Comparison of ENCODE assay signal across 14 cellular contexts in the genomic region with DNA sequence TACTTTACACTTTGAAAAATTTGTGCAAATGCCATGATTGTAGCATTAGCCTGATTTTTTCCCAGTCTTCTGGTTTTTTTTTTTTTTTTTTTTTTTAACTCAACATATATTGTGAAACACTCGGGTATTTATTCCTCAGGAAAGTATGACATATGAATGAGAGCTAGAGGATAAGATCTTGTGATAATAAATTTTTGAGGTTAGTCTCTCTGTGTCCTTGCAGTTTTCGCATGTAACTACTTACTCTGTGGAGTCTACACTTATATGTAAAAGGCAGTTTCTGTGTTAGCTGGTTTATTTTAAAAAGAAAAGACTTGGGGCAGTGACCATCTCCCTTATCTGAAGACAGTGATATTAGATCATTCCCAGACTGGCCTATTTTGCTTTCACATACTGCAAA.
DNase-seq lines count a peak whose midpoint lies in the region; TF ChIP-seq lines count a peak whose summit lies in the region.
"Had no signal": no experiment of that assay in that cellular context is flagged by ENCODE, and none has a peak within 500 bp of the region (broad histone marks: within the 10 kb centered on the region; RNA-seq: fewer than 3 reads in every experiment).

No MANE protein-coding gene starts in this region.

- no peaks in the 10 kb centered on the region for H3K4me1 ChIP-seq in OCI-LY7 (ENCODE audit: insufficient read depth, low read length, poor library complexity, severe bottlenecking)
- H3K4me1 ChIP-seq in smooth muscle cell (ENCODE audit: low read depth) = peaks cover 3% of the 10 kb centered on the region
- no peaks in the 10 kb centered on the region; the same call in 1 of the 2 replicates for H3K4me1 ChIP-seq in BE2C
- H3K4me1 ChIP-seq: Caco-2 had no signal

- H3K27me3 Mint-ChIP-seq in osteocyte (ENCODE audit: unreplicated experiment) = no peaks in the 10 kb centered on the region
- H3K27me3 Mint-ChIP-seq: CD4-positive, alpha-beta T cell had no signal

- no peak overlapping the region for H3K4me2 ChIP-seq in OCI-LY7 (ENCODE audit: low read length)
- peak overlapping the region; percentile 33 for H3K4me2 ChIP-seq in smooth muscle cell

- H3K9me3 ChIP-seq in OCI-LY7 (ENCODE audit: low read length) = no peaks in the 10 kb centered on the region
- no peaks in the 10 kb centered on the region for H3K9me3 ChIP-seq in smooth muscle cell (replicated peaks; ENCODE audit: low read depth)
- H3K9me3 ChIP-seq in BE2C = no peaks in the 10 kb centered on the region
- H3K9me3 ChIP-seq: Caco-2 had no signal

- no peak overlapping the region for H3K4me3 Mint-ChIP-seq in osteocyte (ENCODE audit: unreplicated experiment)
- H3K4me3 Mint-ChIP-seq: CD4-positive, alpha-beta T cell; H9 had no signal

- peaks cover 22% of the 10 kb centered on the region for H3K9me3 Mint-ChIP-seq in osteocyte (ENCODE audit: unreplicated experiment)
- H3K9me3 Mint-ChIP-seq: H9 had no signal

- H2AFZ ChIP-seq in OCI-LY7 (ENCODE audit: low read length) = peak overlapping the region; percentile 24; the same call in 1 of the 2 replicates
- no peak overlapping the region for H2AFZ ChIP-seq in smooth muscle cell (ENCODE audit: low read depth)

- no peaks in the 10 kb centered on the region for H3F3A ChIP-seq in smooth muscle cell (ENCODE audit: low read depth)

- 59% methylated on average over 2 of the region's 2 CpGs for WGBS in smooth muscle cell (ENCODE audit: low lambda C conversion rate)

- H3K36me3 Mint-ChIP-seq in osteocyte (ENCODE audit: unreplicated experiment) = no peaks in the 10 kb centered on the region

- H3K27ac ChIP-seq in OCI-LY7 (ENCODE audit: low read depth, low read length, poor library complexity, severe bottlenecking) (no peak overlapping the region), smooth muscle cell (ENCODE audit: low read depth) (no peak overlapping the region)
- H3K27ac ChIP-seq: C4-2B had no signal

- H3K9me2 ChIP-seq in OCI-LY7 (ENCODE audit: insufficient read depth, low read length) = no peaks in the 10 kb centered on the region

- TF ChIP-seq CTCF in OCI-LY7 (conservative IDR thresholded peaks at IDR 0.05; ENCODE audit: low read length) (no peak), fibroblast of the aortic adventitia (IDR thresholded peaks at IDR 0.05; ENCODE audit: insufficient read depth, low read length) (no peak), smooth muscle cell (IDR thresholded peaks at IDR 0.05; ENCODE audit: borderline replicate concordance, insufficient read depth, poor library complexity, severe bottlenecking) (no peak), osteocyte (IDR thresholded peaks at IDR 0.05) (no peak), BE2C (IDR thresholded peaks at IDR 0.05; ENCODE audit: low read depth, low read length) (no peak)

- POLR2A ChIA-PET in OCI-LY7 (lab: Charles Lee) = interaction anchor here (0.6 to 0.7 kb wide), 3 partner anchors 230 to 1160 kb away, joined by 4 to 5 read pairs (median 5); no protein-coding TSS in a partner anchor

- H3K9ac ChIP-seq in smooth muscle cell (ENCODE audit: low read depth) = no peak overlapping the region

- H3K27me3 ChIP-seq in smooth muscle cell (ENCODE audit: low read depth) = no peaks in the 10 kb centered on the region
- H3K27me3 ChIP-seq in BE2C = no peaks in the 10 kb centered on the region

- H3K36me3 ChIP-seq in OCI-LY7 (ENCODE audit: insufficient read depth, low read length) = no peaks in the 10 kb centered on the region
- no peaks in the 10 kb centered on the region for H3K36me3 ChIP-seq in smooth muscle cell (ENCODE audit: low read depth)
- no peaks in the 10 kb centered on the region for H3K36me3 ChIP-seq in BE2C

- no peaks in the 10 kb centered on the region for H3K4me1 Mint-ChIP-seq in osteocyte (ENCODE audit: unreplicated experiment)

- H4K20me1 ChIP-seq in OCI-LY7 (ENCODE audit: insufficient read depth, low read length) (no peaks in the 10 kb centered on the region), smooth muscle cell (ENCODE audit: low read depth) (no peaks in the 10 kb centered on the region)

- CTCF ChIA-PET in OCI-LY7 (lab: Charles Lee; ENCODE audit: unreplicated experiment) = no interaction called here

- no TSS peak for BruUV-seq in OCI-LY7 (replicated peaks; lab: Mats Ljungman, UMichigan)

- intact Hi-C loops in OCI-LY7 (cut with micrococcal nuclease; ENCODE audit: unreplicated experiment) = no loop called here

- H3K4me3 ChIP-seq in OCI-LY7 (ENCODE audit: low read depth, low read length, poor library complexity, severe bottlenecking) (no peak overlapping the region), fibroblast of the aortic adventitia (ENCODE audit: low read depth, low read length) (no peak overlapping the region), smooth muscle cell (no peak overlapping the region), BE2C (ENCODE audit: low read depth, low read length) (no peak overlapping the region)

- H3K79me2 ChIP-seq in OCI-LY7 (ENCODE audit: insufficient read depth, low read depth, low read length) (no peaks in the 10 kb centered on the region), smooth muscle cell (ENCODE audit: low read depth) (no peaks in the 10 kb centered on the region)

- DNase-seq in OCI-LY7 (ENCODE audit: low spot score) (no peak), amniotic epithelial cell (ENCODE audit: low read depth) (peak; percentile 91), fibroblast of the aortic adventitia (ENCODE audit: low read depth) (peak; percentile 21), smooth muscle cell (lab: John Stamatoyannopoulos, UW; ENCODE audit: unreplicated experiment) (no peak), osteocyte (ENCODE audit: extremely low spot score, unreplicated experiment) (no peak), NCI-H510A (lab: John Stamatoyannopoulos, UW) (no peak), BE2C (no peak)
- DNase-seq: ACHN; Caco-2; CD4-positive, alpha-beta T cell; GOT3; H9; IMR-90 had no signal

- no peak overlapping the region for H3K27ac Mint-ChIP-seq in osteocyte (ENCODE audit: unreplicated experiment)
- H3K27ac Mint-ChIP-seq: CD4-positive, alpha-beta T cell; H9 had no signal

Comparison
In these comparisons a context has a peak if more than half of its experiments do, and no peak if none do; other contexts are left out.
1. DNase-seq: peak in amniotic epithelial cell (single experiment) and fibroblast of the aortic adventitia (single experiment); none in OCI-LY7 (single experiment), smooth muscle cell (single experiment), osteocyte (single experiment), NCI-H510A (single experiment) and BE2C (single experiment).